Comparison of ENCODE assay signal across 20 cellular contexts in the genomic region with DNA sequence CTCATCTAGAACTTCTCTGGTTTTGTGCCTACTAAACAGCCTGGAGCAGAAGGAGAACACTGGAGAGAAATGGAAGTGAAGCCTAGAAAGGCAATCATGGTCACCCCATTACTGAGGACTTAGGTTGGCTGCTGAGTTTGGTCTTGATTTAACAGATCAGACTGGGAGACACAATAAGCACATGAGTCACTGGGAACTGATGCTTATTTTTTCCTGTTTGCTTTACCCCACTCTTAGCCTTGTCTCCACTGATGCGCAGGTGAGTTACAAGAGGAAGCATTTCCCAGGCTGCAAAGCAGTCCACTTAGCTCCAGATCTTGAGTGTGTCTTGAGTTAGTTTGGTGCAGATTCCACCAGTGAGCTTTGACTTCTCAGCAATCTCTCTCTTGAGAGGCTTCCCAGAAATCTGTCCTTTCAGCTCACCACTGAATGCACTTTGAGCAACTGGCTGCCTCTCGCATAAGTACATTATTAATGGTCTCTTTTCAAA.
"Had no signal": no experiment of that assay in that cellular context is flagged by ENCODE, and none has a peak within 500 bp of the region (broad histone marks: within the 10 kb centered on the region; RNA-seq: fewer than 3 reads in every experiment).

No MANE protein-coding gene starts in this region.

- H3K27ac Mint-ChIP-seq: activated CD4-positive, alpha-beta T cell treated with anti-CD3 and anti-CD28 coated beads, Interleukin-2, amount 10 ng/mL, durations not matched to agents 7 days and 5 days; activated naive CD4-positive, alpha-beta T cell treated with anti-CD3 and anti-CD28 coated beads for 36 hours; natural killer cell; stimulated activated naive B cell treated with anti-CD40 and anti-IgM and Interleukin-4, amounts not matched to agents 10 μg/mL and 1 μg/mL and 100 μg/mL, for 72 hours had no signal

- H3K4me3 ChIP-seq: esophagus squamous epithelium, pancreas, sigmoid colon, spleen, thoracic aorta, upper lobe of right lung had no signal

- H3K4me1 ChIP-seq: esophagus squamous epithelium, pancreas, sigmoid colon, spleen, upper lobe of right lung had no signal

- ATAC-seq: activated T-cell treated with anti-CD3 and anti-CD28 coated beads, Interleukin-2, amount 50 U/mL, for 4 hours; left cardiac atrium; natural killer cell; pancreas; stimulated activated naive B cell treated with anti-CD40 and anti-IgM and Interleukin-4, amounts not matched to agents 10 μg/mL and 1 μg/mL and 100 μg/mL, for 72 hours; upper lobe of right lung had no signal

- H3K4me3 Mint-ChIP-seq: activated CD4-positive, alpha-beta T cell treated with anti-CD3 and anti-CD28 coated beads, Interleukin-2, amount 10 ng/mL, durations not matched to agents 7 days and 5 days; activated naive CD4-positive, alpha-beta T cell treated with anti-CD3 and anti-CD28 coated beads for 36 hours; activated T-cell treated with anti-CD3 and anti-CD28 coated beads, Interleukin-2, amount 50 U/mL, for 4 hours; natural killer cell; stimulated activated naive B cell treated with anti-CD40 and anti-IgM and Interleukin-4, amounts not matched to agents 10 μg/mL and 1 μg/mL and 100 μg/mL, for 72 hours had no signal

- H3K4me1 Mint-ChIP-seq: activated CD4-positive, alpha-beta T cell treated with anti-CD3 and anti-CD28 coated beads, Interleukin-2, amount 10 ng/mL, durations not matched to agents 7 days and 5 days; natural killer cell; stimulated activated naive B cell treated with anti-CD40 and anti-IgM and Interleukin-4, amounts not matched to agents 10 μg/mL and 1 μg/mL and 100 μg/mL, for 72 hours had no signal

- H3K27me3 ChIP-seq: esophagus squamous epithelium, neutrophil, pancreas, sigmoid colon, spleen, upper lobe of right lung had no signal

- DNase-seq: activated CD4-positive, alpha-beta T cell treated with anti-CD3 and anti-CD28 coated beads, Interleukin-2, amount 10 ng/mL, durations not matched to agents 7 days and 5 days; activated CD4-positive, CD25-positive, alpha-beta regulatory T cell; activated CD8-positive, alpha-beta memory T cell treated with anti-CD3 and anti-CD28 coated beads, Interleukin-2, amount 50 U/mL, for 4 hours; activated naive CD4-positive, alpha-beta T cell treated with anti-CD3 and anti-CD28 coated beads for 36 hours; activated T-cell treated with anti-CD3 and anti-CD28 coated beads, Interleukin-2, amount 50 U/mL, for 4 hours; cerebellar nuclear complex; cortex of kidney; esophagus squamous epithelium; left cardiac atrium; natural killer cell; pancreas; sigmoid colon; spleen; stimulated activated CD4-positive, alpha-beta T cell treated with anti-CD3 and anti-CD28 coated beads, Interleukin-4, amount 100 ng/mL, for 4 hours; stimulated activated naive B cell treated with anti-CD40 and anti-IgM and Interleukin-4, amounts not matched to agents 10 μg/mL and 1 μg/mL and 100 μg/mL, for 72 hours; T-helper 1 cell; T-helper 9 cell; upper lobe of right lung had no signal

- H3K27ac ChIP-seq: esophagus squamous epithelium, neutrophil, pancreas, sigmoid colon, spleen, thoracic aorta, upper lobe of right lung had no signal

- H3K36me3 ChIP-seq: esophagus squamous epithelium, neutrophil, pancreas, sigmoid colon, spleen, thoracic aorta, upper lobe of right lung had no signal

- H3K27me3 Mint-ChIP-seq: activated CD4-positive, alpha-beta T cell treated with anti-CD3 and anti-CD28 coated beads, Interleukin-2, amount 10 ng/mL, durations not matched to agents 7 days and 5 days had no signal

- H3K9me3 ChIP-seq: esophagus squamous epithelium, neutrophil, pancreas, sigmoid colon, spleen, thoracic aorta, upper lobe of right lung had no signal

- H3K36me3 Mint-ChIP-seq: natural killer cell; stimulated activated naive B cell treated with anti-CD40 and anti-IgM and Interleukin-4, amounts not matched to agents 10 μg/mL and 1 μg/mL and 100 μg/mL, for 72 hours had no signal

- H3K9me3 Mint-ChIP-seq: activated CD4-positive, alpha-beta T cell treated with anti-CD3 and anti-CD28 coated beads, Interleukin-2, amount 10 ng/mL, durations not matched to agents 7 days and 5 days; activated naive CD4-positive, alpha-beta T cell treated with anti-CD3 and anti-CD28 coated beads for 36 hours; activated T-cell treated with anti-CD3 and anti-CD28 coated beads, Interleukin-2, amount 50 U/mL, for 4 hours; natural killer cell; stimulated activated naive B cell treated with anti-CD40 and anti-IgM and Interleukin-4, amounts not matched to agents 10 μg/mL and 1 μg/mL and 100 μg/mL, for 72 hours had no signal
